Comparison of ENCODE assay signal across 8 cellular contexts in the genomic region with DNA sequence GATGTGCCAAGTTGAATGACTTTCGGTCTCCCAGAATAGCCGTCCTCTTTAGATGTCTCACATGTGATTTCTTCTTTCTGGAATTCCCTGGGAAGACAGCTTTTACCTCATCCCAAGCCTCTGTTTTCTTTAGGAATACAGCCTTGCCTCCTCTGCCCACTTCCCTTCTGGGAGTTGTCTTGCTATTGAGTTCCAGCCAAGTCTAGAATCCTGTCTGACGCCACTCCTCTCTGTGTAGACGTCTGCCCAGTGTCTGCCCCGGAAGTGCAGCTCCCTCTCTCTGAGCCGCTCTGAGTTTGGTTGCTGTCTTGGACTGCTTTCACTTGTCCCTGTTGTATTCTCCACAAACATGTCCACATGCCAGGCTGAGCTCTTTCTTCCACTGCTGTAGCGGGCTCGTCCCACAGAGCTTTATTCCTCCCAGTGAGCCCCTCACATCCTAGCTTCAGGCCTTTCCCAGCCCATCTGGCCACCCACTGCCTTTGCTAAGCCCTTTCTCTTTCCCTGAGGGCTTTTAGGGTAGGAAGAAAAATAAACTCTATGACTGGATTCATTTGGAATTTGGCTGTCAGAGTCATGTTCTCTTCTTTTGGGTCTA. TPM values are rescaled to one million over a fixed set of nuclear protein-coding genes. Genes with fewer than 3 reads are reported as not detected.
DNase-seq lines count a peak whose midpoint lies in the region; ATAC-seq and TF ChIP-seq lines count a peak whose summit lies in the region.

No MANE protein-coding gene starts in this region.

- H3K36me3 ChIP-seq in adrenal gland (replicated peaks in 1 of 2) (no peaks in the 10 kb centered on the region), heart right ventricle (no peaks in the 10 kb centered on the region), sigmoid colon (no peaks in the 10 kb centered on the region)

- H3K4me1 ChIP-seq in adrenal gland (replicated peaks in 1 of 2) (peaks cover 0 to 11% of the 10 kb centered on the region in 2 donors), heart right ventricle (peaks cover 0 to 41% (median 22%) of the 10 kb centered on the region in 9 donors), sigmoid colon (peaks cover 0 to 30% (median 21%) of the 10 kb centered on the region in 4 donors)

- TF ChIP-seq EP300 in sigmoid colon (IDR thresholded peaks at IDR 0.05) = peak in 2 of 4 donors; percentile 46 to 76

- peak; percentile 85 for DNase-seq in ELR (ENCODE audit: low read depth)
- DNase-seq in adrenal gland = peak in 6 of 7 donors; percentile 37 to 78 (median 50)
- DNase-seq in heart right ventricle = peak; percentile 57 to 74
- peak; percentile 92 for DNase-seq in sigmoid colon

- TF ChIP-seq CTCF in adrenal gland (IDR thresholded peaks at IDR 0.05) (no peak), heart right ventricle (IDR thresholded peaks at IDR 0.05) (no peak), sigmoid colon (IDR thresholded peaks at IDR 0.05) (no peak)

- WGBS in adrenal gland, 4 donors = 52 to 67% (median 58%) methylated on average over 8 of the region's 8 CpGs
- whole genome bisulfite sequencing in heart right ventricle, 2 donors = 10 to 13% methylated on average over 8 of the region's 8 CpGs
- WGBS in sigmoid colon, 2 donors = 41 to 54% methylated on average over 8 of the region's 8 CpGs

- H3K9me3 ChIP-seq in adrenal gland (replicated peaks in 1 of 3) (no peaks in the 10 kb centered on the region), heart right ventricle (peaks cover 0 to 12% (median 6%) of the 10 kb centered on the region in 11 donors), sigmoid colon (no peaks in the 10 kb centered on the region)

- ATAC-seq in heart right ventricle = peak; percentile 86 to 97 (median 96)
- ATAC-seq in GM21576 (IDR thresholded peaks at IDR 0.05; ENCODE audit: unreplicated experiment) = no peak
- no peak for ATAC-seq in GM18907 (IDR thresholded peaks at IDR 0.05; ENCODE audit: unreplicated experiment)
- ATAC-seq in HG02970 (IDR thresholded peaks at IDR 0.05; ENCODE audit: low FRiP score, unreplicated experiment) = no peak
- no peak for ATAC-seq in HG02973 (IDR thresholded peaks at IDR 0.05; ENCODE audit: unreplicated experiment)

- TF ChIP-seq POLR2A in adrenal gland (IDR thresholded peaks at IDR 0.05) = no peak
- TF ChIP-seq POLR2A in sigmoid colon (IDR thresholded peaks at IDR 0.05) = peak in 1 of 2 donors; percentile 9

- H3K27me3 ChIP-seq in adrenal gland (no peaks in the 10 kb centered on the region), heart right ventricle (no peaks in the 10 kb centered on the region), sigmoid colon (no peaks in the 10 kb centered on the region)

- H3K27ac ChIP-seq in adrenal gland = peak overlapping the region in 3 of 5 donors; percentile 36 to 75 (median 73)
- peak overlapping the region; percentile 18 to 90 (median 84) for H3K27ac ChIP-seq in heart right ventricle
- H3K27ac ChIP-seq in sigmoid colon = peak overlapping the region; percentile 79 to 90 (median 86)

- H3K4me3 ChIP-seq in adrenal gland (no peak overlapping the region), heart right ventricle (peak overlapping the region in 5 of 10 donors; percentile 0 to 30 (median 14)), sigmoid colon (peak overlapping the region in 3 of 4 donors; percentile 12 to 25 (median 16))

- intact Hi-C loops in adrenal gland (cut with DNase I) (no loop called here), heart right ventricle (cut with DNase I) (loop anchor here in 2 of 10 donors (10.0 kb wide), 2 partner anchors 54 to 74 kb away; no protein-coding TSS in a partner anchor), sigmoid colon (cut with DNase I) (loop anchor here (5.0 to 10.0 kb wide), 2 partner anchors 142 to 204 kb away; partner anchors contain the start of genes NOA1 and POLR2B)

RNA-seq across cellular contexts. Expression of gene IGFBP7, which starts 9.0 kb away (rescaled TPM):
- total RNA-seq in adrenal gland = 1,000 to 10,000 TPM in 4 of 8 donors, 100 to 1,000 TPM in 4; 315 to 1,971 (median 888) TPM
- polyA plus RNA-seq in adrenal gland = 100 to 1,000 TPM; 454 to 564 (median 512) TPM
- 100 to 1,000 TPM; 498 to 826 (median 608) TPM for total RNA-seq in heart right ventricle
- polyA plus RNA-seq in heart right ventricle = 1,000 to 10,000 TPM in 1 of 2 donors, 100 to 1,000 TPM in 1; 876 to 1,251 TPM
- 100 to 1,000 TPM; 474 to 834 (median 779) TPM for total RNA-seq in sigmoid colon
- 100 to 1,000 TPM in 1 of 3 donors, 10 to 100 TPM in 2; 29.8 to 199 (median 46.2) TPM for polyA plus RNA-seq in sigmoid colon

Comparison
In these comparisons a context has a peak if more than half of its experiments do, and no peak if none do; other contexts are left out.
1. H3K4me3 ChIP-seq: peak in sigmoid colon (3 of 4); none in adrenal gland (0 of 4).
2. ATAC-seq: peak in heart right ventricle (8 of 8); none in GM21576 (single experiment), GM18907 (single experiment), HG02970 (single experiment) and HG02973 (single experiment).
3. Peak in every context shown above with its lines, with median percentiles within 50 percentile points of each other: DNase-seq and H3K27ac ChIP-seq.